Comparison of ENCODE assay signal across 15 cellular contexts in genomic region chr6:161836643-161837448, GRCh38.
DNase-seq lines count a peak whose midpoint lies in the region; ATAC-seq, FAIRE-seq and TF ChIP-seq lines count a peak whose summit lies in the region.
"Had no signal": no experiment of that assay in that cellular context is flagged by ENCODE, and none has a peak within 500 bp of the region (broad histone marks: within the 10 kb centered on the region; RNA-seq: fewer than 3 reads in every experiment).

No MANE protein-coding gene starts in this region.

- POLR2A ChIA-PET in K562 (lab: Yijun Ruan, JAX), result interaction anchor here (0.6 kb wide), 1 partner anchor 8 kb away, joined by 3 read pairs; no protein-coding TSS in a partner anchor
- POLR2A ChIA-PET in activated CD4-positive, alpha-beta memory T cell treated with anti-CD3 and anti-CD28 coated beads, Interleukin-2, amount 10 ng/mL, durations not matched to agents 7 days and 5 days (lab: Charles Lee), result no interaction called here

- no peaks in the 10 kb centered on the region for H3K9me1 ChIP-seq in K562 (ENCODE audit: control insufficient read depth, insufficient read depth, low read length)

- BruUV-seq in K562 (replicated peaks; lab: Mats Ljungman, UMichigan), result no TSS peak

- no peak overlapping the region for H4K5ac ChIP-seq in H9 (ENCODE audit: insufficient read length, low read depth, low read length)

- no peak overlapping the region for H3K4ac ChIP-seq in H9 (ENCODE audit: low read depth, low read length)

- no peaks in the 10 kb centered on the region for H3K23me2 ChIP-seq in H9 (ENCODE audit: insufficient read length, low read depth, low read length, poor library complexity, severe bottlenecking)

- H3K27me3 Mint-ChIP-seq in H9 (ENCODE audit: low read depth), result no peaks in the 10 kb centered on the region
- no peaks in the 10 kb centered on the region for H3K27me3 Mint-ChIP-seq in activated CD4-positive, alpha-beta memory T cell treated with anti-CD3 and anti-CD28 coated beads, Interleukin-2, amount 10 ng/mL, durations not matched to agents 7 days and 5 days
- H3K27me3 Mint-ChIP-seq: activated CD4-positive, alpha-beta T cell treated with anti-CD3 and anti-CD28 coated beads, Interleukin-2, amount 10 ng/mL, durations not matched to agents 24 days and 14 days had no signal

- TF ChIP-seq CTCF in 22Rv1 (IDR thresholded peaks at IDR 0.05) (peak; percentile 72), H9 (conservative IDR thresholded peaks at IDR 0.05) (peak; percentile 71), K562 (IDR thresholded peaks at IDR 0.05 in 2 of 3, conservative IDR thresholded peaks at IDR 0.05 in 1 of 3; ENCODE audit: insufficient read depth in 2 of 3, low read depth in 1 of 3, low read length in 3 of 3) (peak; percentile 7 to 40 (median 21); a peak in 2 of 6 replicates)

- H3K4me3 ChIP-seq in K562, result no peak overlapping the region
- H3K4me3 ChIP-seq: upper lobe of left lung had no signal

- in situ Hi-C loops in K562 (cut with MboI), result no loop called here

- peaks cover 30 to 43% of the 10 kb centered on the region in 2 experiments for H3K4me1 Mint-ChIP-seq in H9
- no peaks in the 10 kb centered on the region for H3K4me1 Mint-ChIP-seq in activated CD4-positive, alpha-beta memory T cell treated with anti-CD3 and anti-CD28 coated beads, Interleukin-2, amount 10 ng/mL, durations not matched to agents 7 days and 5 days
- H3K4me1 Mint-ChIP-seq: activated CD4-positive, alpha-beta T cell treated with anti-CD3 and anti-CD28 coated beads, Interleukin-2, amount 10 ng/mL, durations not matched to agents 24 days and 14 days; CD14-positive monocyte had no signal

- H3K79me2 ChIP-seq in H9 (ENCODE audit: insufficient read depth, low read length), result no peaks in the 10 kb centered on the region
- H3K79me2 ChIP-seq in K562 (ENCODE audit: control insufficient read depth, insufficient read depth, low read length), result no peaks in the 10 kb centered on the region

- no peak overlapping the region for H3K27ac Mint-ChIP-seq in H9
- H3K27ac Mint-ChIP-seq in activated CD4-positive, alpha-beta memory T cell treated with anti-CD3 and anti-CD28 coated beads, Interleukin-2, amount 10 ng/mL, durations not matched to agents 7 days and 5 days, result no peak overlapping the region
- H3K27ac Mint-ChIP-seq: activated CD4-positive, alpha-beta T cell treated with anti-CD3 and anti-CD28 coated beads, Interleukin-2, amount 10 ng/mL, durations not matched to agents 24 days and 14 days; CD14-positive monocyte had no signal

- no peak overlapping the region for H3K4me3 Mint-ChIP-seq in H9
- H3K4me3 Mint-ChIP-seq in activated CD4-positive, alpha-beta memory T cell treated with anti-CD3 and anti-CD28 coated beads, Interleukin-2, amount 10 ng/mL, durations not matched to agents 7 days and 5 days, result no peak overlapping the region
- H3K4me3 Mint-ChIP-seq: activated CD4-positive, alpha-beta T cell treated with anti-CD3 and anti-CD28 coated beads, Interleukin-2, amount 10 ng/mL, durations not matched to agents 24 days and 14 days; CD14-positive monocyte had no signal

- CTCF ChIA-PET in K562 (lab: Yijun Ruan, JAX; ENCODE audit: low intra/inter-chr PET ratio), result interaction anchor here (0.5 kb wide), 1 partner anchor 146 kb away, joined by 3 read pairs; no protein-coding TSS in a partner anchor
- CTCF ChIA-PET in activated CD4-positive, alpha-beta memory T cell treated with anti-CD3 and anti-CD28 coated beads, Interleukin-2, amount 10 ng/mL, durations not matched to agents 7 days and 5 days (lab: Charles Lee), result no interaction called here

- no peak overlapping the region for H2BK20ac ChIP-seq in H9 (ENCODE audit: low read depth, low read length, poor library complexity, severe bottlenecking)

- no peak overlapping the region for H2BK5ac ChIP-seq in H9 (ENCODE audit: insufficient read length, low read length)

- H4K20me1 ChIP-seq in H9 (ENCODE audit: control insufficient read depth, insufficient read depth, insufficient read length) (no peaks in the 10 kb centered on the region), K562 (replicated peaks; ENCODE audit: control insufficient read depth, insufficient read depth, low read length) (no peaks in the 10 kb centered on the region)

- H3K36me3 ChIP-seq in K562 (ENCODE audit: control insufficient read depth, insufficient read depth, low read length), result no peaks in the 10 kb centered on the region
- H3K36me3 ChIP-seq: upper lobe of left lung had no signal

- no peak overlapping the region for H2AK5ac ChIP-seq in H9 (ENCODE audit: insufficient read length, low read length)

- no peak overlapping the region for H3K18ac ChIP-seq in H9 (ENCODE audit: insufficient read length, low read depth, low read length)

- H3K56ac ChIP-seq in H9 (ENCODE audit: insufficient read length, low read depth, low read length), result no peak overlapping the region

- TF ChIP-seq POLR2A in K562 (conservative IDR thresholded peaks at IDR 0.05), result no peak

- H2BK120ac ChIP-seq in H9 (ENCODE audit: low read depth, low read length, poor library complexity, severe bottlenecking), result no peak overlapping the region

- H3K27me3 ChIP-seq in H9 (ENCODE audit: insufficient read depth, low read length) (no peaks in the 10 kb centered on the region), K562 (ENCODE audit: control insufficient read depth in 2 of 2, insufficient read depth in 2 of 2, low read length in 2 of 2) (peaks cover 26 to 43% of the 10 kb centered on the region in 2 experiments; a peak in 4 of 5 replicates)
- H3K27me3 ChIP-seq: upper lobe of left lung had no signal

- no peak for DNase-seq in H9
- DNase-seq in K562 (ENCODE audit: extremely low read depth in 1 of 4, low spot score in 3 of 4), result no peak
- DNase-seq in kidney tubule cell (ENCODE audit: low spot score), result peak; percentile 25
- no peak for DNase-seq in activated CD8-positive, alpha-beta memory T cell treated with anti-CD3 and anti-CD28 coated beads for 24 hours
- no peak for DNase-seq in activated CD4-positive, alpha-beta memory T cell treated with anti-CD3 and anti-CD28 coated beads, Interleukin-2, amount 10 ng/mL, durations not matched to agents 7 days and 5 days
- DNase-seq: activated CD4-positive, alpha-beta T cell treated with anti-CD3 and anti-CD28 coated beads, Interleukin-2, amount 10 ng/mL, durations not matched to agents 24 days and 14 days; activated naive CD4-positive, alpha-beta T cell; effector CD8-positive, alpha-beta T cell; NCI-H2171; upper lobe of left lung had no signal

- ATAC-seq in K562 (no peak), GM18498 (IDR thresholded peaks at IDR 0.05; ENCODE audit: unreplicated experiment) (no peak), GM21723 (IDR thresholded peaks at IDR 0.05; ENCODE audit: unreplicated experiment) (no peak)

- no peak overlapping the region for H4K8ac ChIP-seq in H9 (replicated peaks; ENCODE audit: insufficient read length, low read depth, low read length)

- no peak overlapping the region for H2BK15ac ChIP-seq in H9 (ENCODE audit: low read depth, low read length)

- H3K4me1 ChIP-seq in H9 (ENCODE audit: insufficient read depth, low read length) (peaks cover 3% of the 10 kb centered on the region; the same call in 1 of the 2 replicates), K562 (replicated peaks in 1 of 2; ENCODE audit: control insufficient read depth in 2 of 2, insufficient read depth in 2 of 2, low read length in 2 of 2) (no peaks in the 10 kb centered on the region)
- H3K4me1 ChIP-seq: upper lobe of left lung had no signal

- H3K9me3 Mint-ChIP-seq in H9, result no peaks in the 10 kb centered on the region
- no peaks in the 10 kb centered on the region for H3K9me3 Mint-ChIP-seq in activated CD4-positive, alpha-beta memory T cell treated with anti-CD3 and anti-CD28 coated beads, Interleukin-2, amount 10 ng/mL, durations not matched to agents 7 days and 5 days
- H3K9me3 Mint-ChIP-seq: activated CD4-positive, alpha-beta T cell treated with anti-CD3 and anti-CD28 coated beads, Interleukin-2, amount 10 ng/mL, durations not matched to agents 24 days and 14 days had no signal

- H3K79me1 ChIP-seq in H9 (ENCODE audit: insufficient read depth, low read depth, low read length, poor library complexity, severe bottlenecking), result no peaks in the 10 kb centered on the region

- no peak for FAIRE-seq in K562 (lab: Jason Lieb, UNC)
- FAIRE-seq: HTR-8/SVneo had no signal

- peak in 1 of 2 experiments; percentile 33; a peak in 2 of 4 replicates for TF ChIP-seq RAD21 in K562 (CRISPR knock-in tag; conservative IDR thresholded peaks at IDR 0.05 in 1 of 2, IDR thresholded peaks at IDR 0.05 in 1 of 2)

- no peaks in the 10 kb centered on the region for H3K36me3 Mint-ChIP-seq in H9 (ENCODE audit: insufficient read depth in 1 of 3, low read depth in 3 of 3)
- no peaks in the 10 kb centered on the region for H3K36me3 Mint-ChIP-seq in activated CD4-positive, alpha-beta memory T cell treated with anti-CD3 and anti-CD28 coated beads, Interleukin-2, amount 10 ng/mL, durations not matched to agents 7 days and 5 days (ENCODE audit: low read depth)
- H3K36me3 Mint-ChIP-seq: CD14-positive monocyte had no signal

- H3K9me3 ChIP-seq in H9 (ENCODE audit: control insufficient read depth, low read depth, low read length), result no peaks in the 10 kb centered on the region
- no peaks in the 10 kb centered on the region for H3K9me3 ChIP-seq in K562 (replicated peaks; ENCODE audit: control insufficient read depth, insufficient read depth, low read depth, low read length)
- H3K9me3 ChIP-seq: upper lobe of left lung had no signal

- H2AFZ ChIP-seq in H9 (ENCODE audit: low read length), result no peak overlapping the region
- no peak overlapping the region for H2AFZ ChIP-seq in K562 (ENCODE audit: low read depth, low read length)

- intact Hi-C loops in K562 (cut with micrococcal nuclease), result no loop called here

- no peak overlapping the region for H2BK12ac ChIP-seq in H9 (ENCODE audit: insufficient read length, low read depth, low read length)

- 0 out of 2 replicates have a peak overlapping the region, but pooled peaks have one; percentile 49 for H3K14ac ChIP-seq in H9 (ENCODE audit: insufficient read depth, low read length)

- H3K9ac ChIP-seq in H9 (ENCODE audit: extremely low read depth, insufficient read length, low read length) (no peak overlapping the region), K562 (ENCODE audit: insufficient read depth in 1 of 2, low read depth in 2 of 2, low read length in 2 of 2) (no peak overlapping the region)

- TF ChIP-seq EP300 in K562 (IDR thresholded peaks at IDR 0.05; ENCODE audit: low read length), result no peak

- H3T11ph ChIP-seq in H9 (ENCODE audit: low read length), result no peak overlapping the region

- H3K23ac ChIP-seq in H9 (ENCODE audit: insufficient read length, low read depth, low read length), result no peak overlapping the region

- no peak overlapping the region for H3K4me2 ChIP-seq in H9 (ENCODE audit: insufficient read depth, insufficient read length, low read length)
- no peak overlapping the region for H3K4me2 ChIP-seq in K562 (ENCODE audit: insufficient read depth, low read length)

- no CpG with 5 or more reads among the region's 15 CpGs for WGBS in H9 (ENCODE audit: extremely low coverage, insufficient read length, low lambda C conversion rate)
- 2% methylated on average over 15 of the region's 15 CpGs for WGBS in K562 (ENCODE audit: insufficient coverage, low coverage, missing lambda C conversion rate)

- no peak overlapping the region for H4K91ac ChIP-seq in H9 (ENCODE audit: insufficient read length, low read depth, low read length)

- H3K27ac ChIP-seq in 22Rv1, result peak overlapping the region; percentile 88
- H3K27ac ChIP-seq in H9 (ENCODE audit: insufficient read length, low read depth, low read length), result no peak overlapping the region
- no peak overlapping the region for H3K27ac ChIP-seq in K562 (ENCODE audit: extremely low read depth, low read depth, low read length)
- H3K27ac ChIP-seq: upper lobe of left lung had no signal

Comparison
In these comparisons a context has a peak if more than half of its experiments do, and no peak if none do; other contexts are left out.
1. CTCF ChIP-seq: peak in every context shown above with its lines; median percentile 72 in 22Rv1; 71 in H9; 21 in K562.